15 cellular contexts compared by ENCODE assay signal in genomic region chr14:32494566-32495434, GRCh38.
A peak's percentile ranks its signal among the peaks of the same experiment; 100 is the strongest.
DNase-seq lines count a peak whose midpoint lies in the region; ATAC-seq, FAIRE-seq and TF ChIP-seq lines count a peak whose summit lies in the region.
"Had no signal": no experiment of that assay in that cellular context is flagged by ENCODE, and none has a peak within 500 bp of the region (broad histone marks: within the 10 kb centered on the region; RNA-seq: fewer than 3 reads in every experiment).

No MANE protein-coding gene starts in this region.

- peak overlapping the region; percentile 71 for H2AFZ ChIP-seq in GM23248
- peak overlapping the region; percentile 22 for H2AFZ ChIP-seq in smooth muscle cell (ENCODE audit: low read depth)
- H2AFZ ChIP-seq: parathyroid adenoma had no signal

- peak; percentile 28 for FAIRE-seq in bronchial epithelial cell (lab: Jason Lieb, UNC)
- FAIRE-seq in islet of Langerhans (lab: Jason Lieb, UNC): peak; percentile 79
- FAIRE-seq: colon, H1 had no signal

- peaks cover 25% of the 10 kb centered on the region; the same call in 1 of the 2 replicates for H3F3A ChIP-seq in GM23248 (ENCODE audit: insufficient read depth)
- no peaks in the 10 kb centered on the region for H3F3A ChIP-seq in smooth muscle cell (ENCODE audit: low read depth)

- H3K4me3 ChIP-seq in GM23248 (peak overlapping the region; percentile 32), bronchial epithelial cell (ENCODE audit: low read depth, low read length) (no peak overlapping the region), smooth muscle cell (peak overlapping the region; percentile 14), upper lobe of right lung (no peak overlapping the region)

- ATAC-seq in upper lobe of right lung: no peak
- no peak for ATAC-seq in GM21367 (IDR thresholded peaks at IDR 0.05; ENCODE audit: unreplicated experiment)

- H3K4me2 ChIP-seq in GM23248 (ENCODE audit: unreplicated experiment) (peak overlapping the region; percentile 55), smooth muscle cell (peak overlapping the region; percentile 55)

- intact Hi-C loops in upper lobe of right lung (cut with DNase I): no loop called here

- no peaks in the 10 kb centered on the region for H3K36me3 ChIP-seq in GM23248 (ENCODE audit: low read depth)
- H3K36me3 ChIP-seq in bronchial epithelial cell (ENCODE audit: control insufficient read depth, insufficient read depth, low read length): no peaks in the 10 kb centered on the region
- no peaks in the 10 kb centered on the region for H3K36me3 ChIP-seq in smooth muscle cell (ENCODE audit: low read depth)
- H3K36me3 ChIP-seq in upper lobe of right lung: no peaks in the 10 kb centered on the region

- H4K20me1 ChIP-seq in GM23248 (ENCODE audit: insufficient read depth) (no peaks in the 10 kb centered on the region), smooth muscle cell (ENCODE audit: low read depth) (no peaks in the 10 kb centered on the region)

- H3K4me1 ChIP-seq in GM23248 (ENCODE audit: insufficient read depth) (peaks cover 30% of the 10 kb centered on the region), smooth muscle cell (ENCODE audit: low read depth) (peaks cover 5% of the 10 kb centered on the region), upper lobe of right lung (no peaks in the 10 kb centered on the region)
- H3K4me1 ChIP-seq: parathyroid adenoma had no signal

- H3K9ac ChIP-seq in GM23248: peak overlapping the region; percentile 68
- peak overlapping the region; percentile 59 for H3K9ac ChIP-seq in smooth muscle cell (ENCODE audit: low read depth)
- H3K9ac ChIP-seq: parathyroid adenoma had no signal

- no peak for TF ChIP-seq CTCF in bronchial epithelial cell (IDR thresholded peaks at IDR 0.05; ENCODE audit: insufficient read depth, low read length, severe bottlenecking)
- no peak for TF ChIP-seq CTCF in smooth muscle cell (IDR thresholded peaks at IDR 0.05; ENCODE audit: borderline replicate concordance, insufficient read depth, poor library complexity, severe bottlenecking)
- TF ChIP-seq CTCF in upper lobe of right lung (IDR thresholded peaks at IDR 0.05): no peak
- TF ChIP-seq CTCF in GM13976 (IDR thresholded peaks at IDR 0.05; ENCODE audit: borderline replicate concordance, control extremely low read depth, extremely low read depth, insufficient read depth, missing control alignments): no peak

- 41 to 58% methylated on average over 5 of the region's 5 CpGs for WGBS in GM23248 (ENCODE audit: low coverage in 1 of 2, low lambda C conversion rate in 2 of 2, missing lambda C conversion rate in 2 of 2), 2 experiments
- WGBS in smooth muscle cell (ENCODE audit: low lambda C conversion rate): 61% methylated on average over 5 of the region's 5 CpGs

- no peaks in the 10 kb centered on the region for H3K9me2 ChIP-seq in GM23248 (ENCODE audit: insufficient read depth)

- H3K79me2 ChIP-seq in GM23248 (ENCODE audit: insufficient read depth) (no peaks in the 10 kb centered on the region), smooth muscle cell (ENCODE audit: low read depth) (no peaks in the 10 kb centered on the region)
- H3K79me2 ChIP-seq: parathyroid adenoma had no signal

- DNase-seq in GM23248 (peak; percentile 62), bronchial epithelial cell (ENCODE audit: low read depth) (no peak), smooth muscle cell (lab: John Stamatoyannopoulos, UW; ENCODE audit: unreplicated experiment) (no peak), upper lobe of right lung (no peak), GM13976 (ENCODE audit: low spot score) (no peak), NCI-H2227 (lab: John Stamatoyannopoulos, UW; ENCODE audit: unreplicated experiment) (no peak)
- DNase-seq: activated naive CD8-positive, alpha-beta T cell treated with anti-CD3 and anti-CD28 coated beads for 36 hours; GDM1; NCI-H2171 treated with DMSO at 0.1 percent for 48 hours; stimulated activated CD4-positive, alpha-beta T cell treated with anti-CD3 and anti-CD28 coated beads, Interleukin-4, amount 100 ng/mL, for 1 hour had no signal

- H3K27me3 ChIP-seq in GM23248 (replicated peaks; ENCODE audit: insufficient read depth) (no peaks in the 10 kb centered on the region), bronchial epithelial cell (ENCODE audit: control insufficient read depth, insufficient read depth, low read length) (no peaks in the 10 kb centered on the region), smooth muscle cell (ENCODE audit: low read depth) (no peaks in the 10 kb centered on the region), upper lobe of right lung (no peaks in the 10 kb centered on the region)

- H3K9me3 ChIP-seq in GM23248 (ENCODE audit: low read depth) (no peaks in the 10 kb centered on the region), smooth muscle cell (replicated peaks; ENCODE audit: low read depth) (no peaks in the 10 kb centered on the region), upper lobe of right lung (no peaks in the 10 kb centered on the region)

- peak overlapping the region; percentile 71 for H3K27ac ChIP-seq in GM23248
- H3K27ac ChIP-seq in smooth muscle cell (ENCODE audit: low read depth): peak overlapping the region; percentile 81
- no peak overlapping the region for H3K27ac ChIP-seq in upper lobe of right lung
- H3K27ac ChIP-seq: parathyroid adenoma had no signal

- in situ Hi-C loops in GM23248 (cut with MboI) (no loop called here), GM13976 (cut with MboI; ENCODE audit: low sequenced_read_pairs, unreplicated experiment) (no loop called here)

Comparison
In these comparisons a context has a peak if more than half of its experiments do, and no peak if none do; other contexts are left out.
1. H3K4me3 ChIP-seq: peak in GM23248 (single experiment) and smooth muscle cell (single experiment); none in bronchial epithelial cell (single experiment) and upper lobe of right lung (single experiment).